13 cellular contexts compared by ENCODE assay signal in genomic region chr17:50627782-50628601, GRCh38. TPM values are rescaled to one million over a fixed set of nuclear protein-coding genes. Genes with fewer than 3 reads are reported as not detected.
DNase-seq lines count a peak whose midpoint lies in the region; ATAC-seq, FAIRE-seq and TF ChIP-seq lines count a peak whose summit lies in the region.
"Had no signal": no experiment of that assay in that cellular context is flagged by ENCODE, and none has a peak within 500 bp of the region (broad histone marks: within the 10 kb centered on the region; RNA-seq: fewer than 3 reads in every experiment).

No MANE protein-coding gene starts in this region.

- no peaks in the 10 kb centered on the region for H3K9me3 ChIP-seq in Caco-2
- no peaks in the 10 kb centered on the region for H3K9me3 ChIP-seq in MM.1S (replicated peaks; ENCODE audit: insufficient read depth, low read length)
- no peaks in the 10 kb centered on the region for H3K9me3 ChIP-seq in WERI-Rb-1 (ENCODE audit: severe bottlenecking)
- no peaks in the 10 kb centered on the region for H3K9me3 ChIP-seq in lower lobe of right lung
- H3K9me3 ChIP-seq: right atrium auricular region had no signal

- H3K4me3 ChIP-seq in Caco-2 (ENCODE audit: low read depth, low read length) (peak overlapping the region; percentile 20), MM.1S (ENCODE audit: low read length) (no peak overlapping the region; the same call in 1 of the 2 replicates), WERI-Rb-1 (ENCODE audit: low read depth, low read length) (peak overlapping the region; percentile 17), lower lobe of right lung (no peak overlapping the region)
- H3K4me3 ChIP-seq: right atrium auricular region had no signal

- peaks cover 37% of the 10 kb centered on the region for H3K4me1 Mint-ChIP-seq in Caco-2 (ENCODE audit: low read depth, unreplicated experiment)
- peaks cover 7% of the 10 kb centered on the region for H3K4me1 Mint-ChIP-seq in activated CD8-positive, alpha-beta memory T cell treated with anti-CD3 and anti-CD28 coated beads, Interleukin-2, amount 10 ng/mL, durations not matched to agents 7 days and 5 days

- CTCF ChIA-PET in Caco-2 (lab: Charles Lee) = interaction anchor here (0.5 to 10.6 kb wide), 42 partner anchors 9 to 649 kb away, joined by 3 to 272 read pairs (median 4); partner anchors contain the start of genes CACNA1G, EPN3 and SPATA20
- CTCF ChIA-PET in activated CD8-positive, alpha-beta memory T cell treated with anti-CD3 and anti-CD28 coated beads, Interleukin-2, amount 10 ng/mL, durations not matched to agents 7 days and 5 days (lab: Charles Lee) = interaction anchor here (0.9 to 4.3 kb wide), 12 partner anchors 11 to 149 kb away, joined by 3 to 20 read pairs (median 4); partner anchors contain the start of genes RSAD1 and SPATA20

- peak overlapping the region; percentile 80 for H3K4me3 Mint-ChIP-seq in Caco-2 (ENCODE audit: unreplicated experiment)
- no peak overlapping the region for H3K4me3 Mint-ChIP-seq in activated CD8-positive, alpha-beta memory T cell treated with anti-CD3 and anti-CD28 coated beads, Interleukin-2, amount 10 ng/mL, durations not matched to agents 7 days and 5 days
- H3K4me3 Mint-ChIP-seq: central memory CD8-positive, alpha-beta T cell; stimulated activated memory B cell treated with anti-CD40 and anti-IgM and Interleukin-4, amounts not matched to agents 10 μg/mL and 1 μg/mL and 100 μg/mL, for 72 hours had no signal

- H3K27me3 Mint-ChIP-seq in Caco-2 (ENCODE audit: insufficient read depth, unreplicated experiment) = no peaks in the 10 kb centered on the region
- H3K27me3 Mint-ChIP-seq in activated CD8-positive, alpha-beta memory T cell treated with anti-CD3 and anti-CD28 coated beads, Interleukin-2, amount 10 ng/mL, durations not matched to agents 7 days and 5 days = peaks cover 44% of the 10 kb centered on the region

- H3K4me1 ChIP-seq in Caco-2 (peaks cover 37% of the 10 kb centered on the region), MM.1S (ENCODE audit: low read length) (peaks cover 10% of the 10 kb centered on the region), lower lobe of right lung (peaks cover 20% of the 10 kb centered on the region)

- H3K36me3 ChIP-seq in Caco-2 (ENCODE audit: control insufficient read depth, insufficient read depth, low read length) (no peaks in the 10 kb centered on the region), MM.1S (replicated peaks; ENCODE audit: insufficient read depth, low read length) (no peaks in the 10 kb centered on the region), WERI-Rb-1 (peaks cover 27% of the 10 kb centered on the region), lower lobe of right lung (no peaks in the 10 kb centered on the region)
- H3K36me3 ChIP-seq: right atrium auricular region had no signal

- ATAC-seq in lower lobe of right lung (peak; percentile 11 to 14), HG03460 (IDR thresholded peaks at IDR 0.05; ENCODE audit: unreplicated experiment) (no peak)
- no peak for ATAC-seq in activated CD8-positive, alpha-beta memory T cell treated with anti-CD3 and anti-CD28 coated beads, Interleukin-2, amount 10 ng/mL, durations not matched to agents 7 days and 5 days
- ATAC-seq: stimulated activated memory B cell treated with anti-CD40 and anti-IgM and Interleukin-4, amounts not matched to agents 10 μg/mL and 1 μg/mL and 100 μg/mL, for 72 hours had no signal

- no peaks in the 10 kb centered on the region for H3K9me2 ChIP-seq in MM.1S (replicated peaks; ENCODE audit: insufficient read depth, low read length)

- H3K27me3 ChIP-seq in Caco-2 (replicated peaks; ENCODE audit: control insufficient read depth, insufficient read depth, low read length) (no peaks in the 10 kb centered on the region), MM.1S (replicated peaks; ENCODE audit: insufficient read depth, low read length) (peaks cover 34% of the 10 kb centered on the region), WERI-Rb-1 (ENCODE audit: insufficient read depth, low read depth, severe bottlenecking) (no peaks in the 10 kb centered on the region), lower lobe of right lung (ENCODE audit: low read depth) (peaks cover 51% of the 10 kb centered on the region)
- H3K27me3 ChIP-seq: right atrium auricular region had no signal

- H3K79me2 ChIP-seq in MM.1S (ENCODE audit: low read length) = no peaks in the 10 kb centered on the region

- no peaks in the 10 kb centered on the region for H3K9me3 Mint-ChIP-seq in Caco-2 (ENCODE audit: unreplicated experiment)
- H3K9me3 Mint-ChIP-seq in activated CD8-positive, alpha-beta memory T cell treated with anti-CD3 and anti-CD28 coated beads, Interleukin-2, amount 10 ng/mL, durations not matched to agents 7 days and 5 days (ENCODE audit: low read depth) = no peaks in the 10 kb centered on the region
- H3K9me3 Mint-ChIP-seq: central memory CD8-positive, alpha-beta T cell; stimulated activated memory B cell treated with anti-CD40 and anti-IgM and Interleukin-4, amounts not matched to agents 10 μg/mL and 1 μg/mL and 100 μg/mL, for 72 hours had no signal

- H3K27ac ChIP-seq in MM.1S (ENCODE audit: low read length) = no peak overlapping the region
- peak overlapping the region; percentile 91 for H3K27ac ChIP-seq in WERI-Rb-1
- H3K27ac ChIP-seq in lower lobe of right lung = no peak overlapping the region
- H3K27ac ChIP-seq: right atrium auricular region had no signal

- H3K27ac Mint-ChIP-seq in Caco-2 (ENCODE audit: unreplicated experiment) = peak overlapping the region; percentile 76
- H3K27ac Mint-ChIP-seq in activated CD8-positive, alpha-beta memory T cell treated with anti-CD3 and anti-CD28 coated beads, Interleukin-2, amount 10 ng/mL, durations not matched to agents 7 days and 5 days = no peak overlapping the region
- H3K27ac Mint-ChIP-seq: stimulated activated memory B cell treated with anti-CD40 and anti-IgM and Interleukin-4, amounts not matched to agents 10 μg/mL and 1 μg/mL and 100 μg/mL, for 72 hours had no signal

- DNase-seq in Caco-2 (peak; percentile 97 to 98), MM.1S (peak; percentile 48), WERI-Rb-1 (peak; percentile 97), lower lobe of right lung (no peak), HPDE6-E6E7 (ENCODE audit: extremely low spot score) (no peak), urothelium cell line (ENCODE audit: low spot score) (no peak)
- no peak for DNase-seq in activated CD8-positive, alpha-beta memory T cell treated with anti-CD3 and anti-CD28 coated beads, Interleukin-2, amount 10 ng/mL, durations not matched to agents 7 days and 5 days
- DNase-seq: activated CD4-positive, alpha-beta T cell treated with anti-CD3 and anti-CD28 coated beads for 4 hours; NCI-H2171 treated with DMSO at 0.1 percent for 48 hours had no signal

- H2AFZ ChIP-seq in MM.1S (ENCODE audit: low read length) = peak overlapping the region; percentile 50; the same call in 1 of the 2 replicates

- POLR2A ChIA-PET in Caco-2 (lab: Charles Lee) = interaction anchor here (0.6 to 2.1 kb wide), 14 partner anchors 9 to 231 kb away, joined by 3 to 20 read pairs (median 4); partner anchors contain the start of genes CACNA1G and LRRC59

- no peak overlapping the region for H3K9ac ChIP-seq in MM.1S (ENCODE audit: low read length)

- no peaks in the 10 kb centered on the region for H3F3A ChIP-seq in MM.1S (ENCODE audit: insufficient read depth, low read length)

- no TSS peak for BruUV-seq in Caco-2 (replicated peaks; lab: Mats Ljungman, UMichigan)

- TF ChIP-seq CTCF in Caco-2 (IDR thresholded peaks at IDR 0.05; ENCODE audit: insufficient read depth in 1 of 2, low read depth in 1 of 2, low read length in 1 of 2, severe bottlenecking in 1 of 2, unreplicated experiment in 1 of 2) (peak; percentile 1 to 53), MM.1S (IDR thresholded peaks at IDR 0.05; ENCODE audit: low read length) (no peak), WERI-Rb-1 (IDR thresholded peaks at IDR 0.05; ENCODE audit: low read depth, low read length) (0 out of 2 replicates have a peak, but pooled peaks have one; percentile 9), lower lobe of right lung (IDR thresholded peaks at IDR 0.05) (no peak)

- peaks cover 5% of the 10 kb centered on the region for H3K36me3 Mint-ChIP-seq in Caco-2 (ENCODE audit: insufficient read depth, unreplicated experiment)
- H3K36me3 Mint-ChIP-seq in activated CD8-positive, alpha-beta memory T cell treated with anti-CD3 and anti-CD28 coated beads, Interleukin-2, amount 10 ng/mL, durations not matched to agents 7 days and 5 days = no peaks in the 10 kb centered on the region
- H3K36me3 Mint-ChIP-seq: stimulated activated memory B cell treated with anti-CD40 and anti-IgM and Interleukin-4, amounts not matched to agents 10 μg/mL and 1 μg/mL and 100 μg/mL, for 72 hours had no signal

- intact Hi-C loops in Caco-2 (cut with micrococcal nuclease; ENCODE audit: unreplicated experiment) (loop anchor here (1.0 to 2.0 kb wide), 4 partner anchors 33 to 81 kb away; partner anchors contain the start of genes CACNA1G and SPATA20), lower lobe of right lung (cut with DNase I) (no loop called here)

- no peak for FAIRE-seq in urothelium cell line (lab: Jason Lieb, UNC)

- no peaks in the 10 kb centered on the region for H4K20me1 ChIP-seq in MM.1S (ENCODE audit: insufficient read depth, low read length)

- peak overlapping the region; percentile 53 for H3K4me2 ChIP-seq in MM.1S (ENCODE audit: low read depth, low read length)

RNA-seq across cellular contexts. Expression of gene ABCC3, which starts 6.7 kb away (rescaled TPM):
- total RNA-seq in Caco-2 (2022) (39.3 and 45.6 TPM in 2 replicates), lower lobe of right lung (41.7 TPM)
- total RNA-seq in activated CD8-positive, alpha-beta memory T cell treated with anti-CD3 and anti-CD28 coated beads, Interleukin-2, amount 10 ng/mL, durations not matched to agents 7 days and 5 days = not detected

Comparison
In these comparisons a context has a peak if more than half of its experiments do, and no peak if none do; other contexts are left out.
1. DNase-seq: peak in Caco-2 (2 of 2), MM.1S (single experiment) and WERI-Rb-1 (single experiment); none in lower lobe of right lung (single experiment), HPDE6-E6E7 (single experiment), urothelium cell line (single experiment) and activated CD8-positive, alpha-beta memory T cell treated with anti-CD3 and anti-CD28 coated beads, Interleukin-2, amount 10 ng/mL, durations not matched to agents 7 days and 5 days (single experiment).
2. H3K4me3 ChIP-seq: peak in Caco-2 (single experiment) and WERI-Rb-1 (single experiment); none in MM.1S (single experiment) and lower lobe of right lung (single experiment).
3. CTCF ChIP-seq: peak in Caco-2 (2 of 2) and WERI-Rb-1 (single experiment); none in MM.1S (single experiment) and lower lobe of right lung (single experiment).
4. ATAC-seq: peak in lower lobe of right lung (2 of 2); none in HG03460 (single experiment) and activated CD8-positive, alpha-beta memory T cell treated with anti-CD3 and anti-CD28 coated beads, Interleukin-2, amount 10 ng/mL, durations not matched to agents 7 days and 5 days (single experiment).
5. RNA of gene ABCC3, which starts 6.7 kb away (total RNA-seq): 39.3 to 45.6 TPM in Caco-2 and 41.7 TPM in lower lobe of right lung (single experiment); not detected in activated CD8-positive, alpha-beta memory T cell treated with anti-CD3 and anti-CD28 coated beads, Interleukin-2, amount 10 ng/mL, durations not matched to agents 7 days and 5 days; every median in the first group is over 10 times any median in the second.